ENCODE assay signal across 8 cellular contexts in genomic region chr18:63969965-63970802, GRCh38. TPM values are rescaled to one million over a fixed set of nuclear protein-coding genes. Genes with fewer than 3 reads are reported as not detected.
A peak's percentile ranks its signal among the peaks of the same experiment; 100 is the strongest.
DNase-seq lines count a peak whose midpoint lies in the region; ATAC-seq, FAIRE-seq and TF ChIP-seq lines count a peak whose summit lies in the region.

Gene SERPINB8, plus strand, starts transcription at chr18:63970081. Its CDS starts 8,228 bp downstream, at chr18:63978309.

- peaks cover 8% of the 10 kb centered on the region for H3K23me2 ChIP-seq in H1 (ENCODE audit: low read depth, low read length)

- POLR2A ChIA-PET in H1 (lab: Charles Lee; ENCODE audit: partially characterized antibody) = interaction anchor here (0.7 to 1.7 kb wide), 4 partner anchors 12 to 31 kb away, joined by 3 to 7 read pairs (median 4); no protein-coding TSS in a partner anchor

- no peaks in the 10 kb centered on the region for H3K9me3 ChIP-seq in BLaER1
- H3K9me3 ChIP-seq in H1 (ENCODE audit: insufficient read depth in 2 of 2, low read depth in 1 of 2, low read length in 1 of 2) = no peaks in the 10 kb centered on the region
- no peaks in the 10 kb centered on the region for H3K9me3 ChIP-seq in mesenchymal stem cell (ENCODE audit: control insufficient read depth, low read length)

- peak within 1 kb of the TSS; percentile 88 for H3K9ac ChIP-seq in BLaER1
- peak within 1 kb of the TSS; percentile 56 to 76 (median 73) for H3K9ac ChIP-seq in H1 (replicated peaks in 1 of 4; ENCODE audit: extremely low read depth in 1 of 4, low read depth in 3 of 4, low read length in 3 of 4)
- peak within 1 kb of the TSS; percentile 92 for H3K9ac ChIP-seq in mesenchymal stem cell (ENCODE audit: low read length)

- H3K18ac ChIP-seq in H1 (ENCODE audit: extremely low read depth, low read length) (peak within 1 kb of the TSS; percentile 83), mesenchymal stem cell (ENCODE audit: low read depth in 1 of 2, low read length in 2 of 2) (peak within 1 kb of the TSS; percentile 89 to 99)

- peak within 1 kb of the TSS; percentile 87 for H4K5ac ChIP-seq in H1 (ENCODE audit: insufficient read length, low read depth, low read length)

- H3K36me3 ChIP-seq in BLaER1 = no peaks in the 10 kb centered on the region
- H3K36me3 ChIP-seq in H1 (ENCODE audit: control insufficient read depth in 2 of 4, insufficient read depth in 4 of 4, low read length in 3 of 4) = no peaks in the 10 kb centered on the region
- H3K36me3 ChIP-seq in mesenchymal stem cell (ENCODE audit: control insufficient read depth in 1 of 2, insufficient read depth in 2 of 2, low read depth in 1 of 2, low read length in 2 of 2) = no peaks in the 10 kb centered on the region

- H2BK12ac ChIP-seq in H1 (ENCODE audit: low read depth, low read length) = peak within 1 kb of the TSS; percentile 43; the same call in 1 of the 2 replicates
- peak within 1 kb of the TSS in 1 of 2 experiments; percentile 57 for H2BK12ac ChIP-seq in mesenchymal stem cell (ENCODE audit: low read length in 2 of 2)

- no peak within 1 kb of the TSS for H3K14ac ChIP-seq in H1 (ENCODE audit: insufficient read length)
- H3K14ac ChIP-seq in mesenchymal stem cell (ENCODE audit: low read length in 2 of 2) = peak within 1 kb of the TSS in 1 of 2 experiments; percentile 99

- H3K56ac ChIP-seq in H1 (replicated peaks; ENCODE audit: insufficient read length, low read depth, low read length) = peak within 1 kb of the TSS; percentile 78

- CTCF ChIA-PET in H1 (lab: Charles Lee; ENCODE audit: partially characterized antibody) = interaction anchor here (0.6 kb wide), 1 partner anchor 34 kb away, joined by 3 read pairs; no protein-coding TSS in a partner anchor

- peak within 1 kb of the TSS; percentile 54 for H2BK5ac ChIP-seq in H1 (ENCODE audit: low read depth, low read length)
- H2BK5ac ChIP-seq in mesenchymal stem cell (ENCODE audit: low read depth, low read length, poor library complexity, severe bottlenecking) = peak within 1 kb of the TSS; percentile 57

- H3K27ac ChIP-seq in BLaER1 (peak within 1 kb of the TSS; percentile 90), H1 (ENCODE audit: low read depth, low read length) (peak within 1 kb of the TSS; percentile 56), mesenchymal stem cell (ENCODE audit: low read length, poor library complexity, severe bottlenecking) (peak within 1 kb of the TSS; percentile 91)

- H3K4me1 ChIP-seq in BLaER1 (peaks cover 30% of the 10 kb centered on the region), H1 (replicated peaks in 1 of 4; ENCODE audit: control insufficient read depth in 3 of 4, insufficient read depth in 4 of 4, low read length in 3 of 4) (peaks cover 2 to 5% (median 4%) of the 10 kb centered on the region in 4 experiments; a peak in 4 of 7 replicates), mesenchymal stem cell (ENCODE audit: control insufficient read depth, insufficient read depth, low read depth, low read length) (peaks cover 3% of the 10 kb centered on the region)

- no peak within 1 kb of the TSS for H3K23ac ChIP-seq in H1 (ENCODE audit: insufficient read length)
- no peak within 1 kb of the TSS for H3K23ac ChIP-seq in mesenchymal stem cell (ENCODE audit: low read length in 2 of 2)

- no peak for FAIRE-seq in H1 (lab: Jason Lieb, UNC)

- H2BK15ac ChIP-seq in H1 (ENCODE audit: low read length) (no peak within 1 kb of the TSS), mesenchymal stem cell (ENCODE audit: low read depth, poor library complexity, severe bottlenecking) (peak within 1 kb of the TSS; percentile 88)

- peak within 1 kb of the TSS; percentile 81; the same call in 1 of the 2 replicates for H4K8ac ChIP-seq in H1 (ENCODE audit: extremely low read depth, insufficient read depth, low read length)
- H4K8ac ChIP-seq in mesenchymal stem cell (ENCODE audit: low read length) = peak within 1 kb of the TSS; percentile 91

- H4K20me1 ChIP-seq in BLaER1 = no peaks in the 10 kb centered on the region
- peaks cover 0 to 2% of the 10 kb centered on the region in 2 experiments for H4K20me1 ChIP-seq in H1 (replicated peaks in 1 of 2; ENCODE audit: control insufficient read depth in 1 of 2, insufficient read depth in 2 of 2, low read length in 2 of 2)

- TF ChIP-seq POLR2A in H1 (IDR thresholded peaks at IDR 0.05; ENCODE audit: control extremely low read depth in 1 of 2, low read depth in 2 of 2, low read length in 2 of 2) = peak; percentile 75 to 92

- DNase-seq in NCI-H774 (lab: John Stamatoyannopoulos, UW) (peak; percentile 95), H1 (ENCODE audit: low read depth in 1 of 2, low spot score in 2 of 2) (peak; percentile 85 to 90), mesenchymal stem cell (peak; percentile 97)
- peak; percentile 47 to 67 (median 54) for DNase-seq in activated CD8-positive, alpha-beta memory T cell treated with anti-CD3 and anti-CD28 coated beads for 48 hours (ENCODE audit: low read depth in 2 of 3, low spot score in 2 of 3)
- DNase-seq in stimulated activated CD8-positive, alpha-beta memory T cell treated with anti-CD3 and anti-CD28 coated beads, Interleukin-12 subunit alpha, Interleukin-12 subunit beta, amount 100 ng/mL, for 24 hours (ENCODE audit: extremely low read depth) = peak; percentile 58

- no peak for TF ChIP-seq RAD21 in H1 (IDR thresholded peaks at IDR 0.05 in 1 of 2, conservative IDR thresholded peaks at IDR 0.05 in 1 of 2; ENCODE audit: low read depth in 2 of 2, low read length in 2 of 2)

- WGBS in H1 (ENCODE audit: extremely low coverage in 1 of 2, insufficient coverage in 1 of 2, insufficient read length in 1 of 2, insufficient replicate concordance in 2 of 2, low coverage in 1 of 2, low lambda C conversion rate in 2 of 2, missing lambda C conversion rate in 1 of 2), 2 experiments = 2% methylated on average over 42 of the region's 62 CpGs; no CpG with 5 or more reads in 1 of the 2 experiments
- 1% methylated on average over 47 of the region's 62 CpGs for WGBS in mesenchymal stem cell

- H2AK5ac ChIP-seq in H1 (ENCODE audit: low read depth, low read length) (no peak within 1 kb of the TSS), mesenchymal stem cell (ENCODE audit: low read length, severe bottlenecking) (peak within 1 kb of the TSS; percentile 9)

- H3K4ac ChIP-seq in H1 (replicated peaks; ENCODE audit: insufficient read length, low read depth, low read length) = no peak within 1 kb of the TSS
- peak within 1 kb of the TSS; percentile 85 to 96 for H3K4ac ChIP-seq in mesenchymal stem cell (ENCODE audit: low read depth in 1 of 2, low read length in 2 of 2)

- H3K79me1 ChIP-seq in H1 (ENCODE audit: low read depth, low read length) (no peaks in the 10 kb centered on the region), mesenchymal stem cell (replicated peaks; ENCODE audit: low read length, poor library complexity, severe bottlenecking) (peaks cover 6% of the 10 kb centered on the region)

- ATAC-seq in GM19395 (IDR thresholded peaks at IDR 0.05; ENCODE audit: unreplicated experiment) (peak; percentile 92), HG03558 (IDR thresholded peaks at IDR 0.05; ENCODE audit: extremely low read depth, unreplicated experiment) (peak; percentile 80)

- H3K27me3 ChIP-seq in BLaER1 (no peaks in the 10 kb centered on the region), H1 (replicated peaks in 1 of 4; ENCODE audit: control insufficient read depth in 3 of 4, extremely low read depth in 1 of 4, insufficient read depth in 3 of 4, low read length in 3 of 4) (peaks cover 8 to 21% (median 14%) of the 10 kb centered on the region in 4 experiments), mesenchymal stem cell (ENCODE audit: control insufficient read depth in 1 of 2, insufficient read depth in 1 of 2, low read length in 2 of 2) (no peaks in the 10 kb centered on the region)

- peak within 1 kb of the TSS; percentile 86 for H4K91ac ChIP-seq in H1 (replicated peaks; ENCODE audit: insufficient read length, low read length)
- peak within 1 kb of the TSS; percentile 77 for H4K91ac ChIP-seq in mesenchymal stem cell (ENCODE audit: low read length)

- TF ChIP-seq EP300 in H1 (IDR thresholded peaks at IDR 0.05; ENCODE audit: borderline replicate concordance in 1 of 2, low read depth in 2 of 2, low read length in 2 of 2) = no peak

- H3K4me2 ChIP-seq in BLaER1 = peak within 1 kb of the TSS; percentile 87
- H3K4me2 ChIP-seq in H1 (ENCODE audit: insufficient read depth in 1 of 2, low read depth in 2 of 2, low read length in 2 of 2) = peak within 1 kb of the TSS; percentile 90 to 97
- H3K4me2 ChIP-seq in mesenchymal stem cell (ENCODE audit: low read length, poor library complexity, severe bottlenecking) = peak within 1 kb of the TSS; percentile 81

- peak within 1 kb of the TSS; percentile 86 for H3K4me3 ChIP-seq in BLaER1
- H3K4me3 ChIP-seq in H1 (ENCODE audit: extremely low read depth in 1 of 4, insufficient read depth in 2 of 4, low read depth in 3 of 4, low read length in 4 of 4) = peak within 1 kb of the TSS; percentile 67 to 90 (median 76)
- H3K4me3 ChIP-seq in mesenchymal stem cell (ENCODE audit: insufficient read depth in 1 of 2, low read depth in 1 of 2, low read length in 2 of 2) = peak within 1 kb of the TSS; percentile 76 to 85

- no peak for TF ChIP-seq CTCF in H1 (IDR thresholded peaks at IDR 0.05; ENCODE audit: control extremely low read depth in 1 of 3, insufficient read depth in 1 of 3, low read depth in 1 of 3, low read length in 3 of 3)

- H2BK120ac ChIP-seq in H1 (replicated peaks; ENCODE audit: low read depth, low read length) = no peak within 1 kb of the TSS
- H2BK120ac ChIP-seq in mesenchymal stem cell (ENCODE audit: low read depth, low read length) = peak within 1 kb of the TSS; percentile 69

- no peak within 1 kb of the TSS for H2BK20ac ChIP-seq in H1 (ENCODE audit: low read length)

- H3K79me2 ChIP-seq in H1 (ENCODE audit: control insufficient read depth in 1 of 2, insufficient read depth in 2 of 2, low read length in 2 of 2) = no peaks in the 10 kb centered on the region

- peak within 1 kb of the TSS; percentile 79; the same call in 1 of the 2 replicates for H2AFZ ChIP-seq in H1 (ENCODE audit: low read length)
- peak within 1 kb of the TSS; percentile 100 for H2AFZ ChIP-seq in mesenchymal stem cell (ENCODE audit: low read depth, low read length)

TF ChIP-seq in H1, 55 proteins besides CTCF, POLR2A, EP300 and RAD21 (continues in another document):
- TF ChIP-seq CTBP2 (IDR thresholded peaks at IDR 0.05; ENCODE audit: borderline replicate concordance, insufficient read depth, insufficient read length, low read length) = no peak
- no peak for TF ChIP-seq BRCA1 (IDR thresholded peaks at IDR 0.05; ENCODE audit: low read depth, low read length)
- TF ChIP-seq TCF12 (IDR thresholded peaks at IDR 0.05; ENCODE audit: low read depth, low read length) = 0 out of 2 replicates have a peak, but pooled peaks have one; percentile 11

RNA-seq across cellular contexts. Expression of gene SERPINB8, which starts in this region (rescaled TPM):
- total RNA-seq in H1 (2021; fragmentation: NEBNext Ultra II Directional; extraction: Animal tissue kit (Norgen Biotek cat#: 25700)) = 0.50 and 1.2 TPM in 2 replicates
- polyA plus RNA-seq in H1 (2011; rRNA removed) = 0.27 and 0.42 TPM in 2 replicates
- polyA plus RNA-seq in H1 (2011; cell fraction: cytosol; rRNA removed) = 0.52 TPM
- 0.43 TPM for polyA plus RNA-seq in H1 (2011; cell fraction: nucleus; rRNA removed)
- polyA plus RNA-seq in H1 (2012, experiment 1 of 2) = 0.28 to 0.46 TPM (median 0.37 TPM) in 4 replicates
- not detected for polyA plus RNA-seq in H1 (2012, experiment 2 of 2)
- polyA plus RNA-seq in H1 (2013, experiment 1 of 2) = 0.65 TPM
- polyA plus RNA-seq in H1 (2013, experiment 2 of 2) = 0.77 TPM
- 0.24 and 0.47 TPM in 2 replicates for polyA minus RNA-seq in H1 (2011; rRNA and poly(A)+ RNA removed)
- 0.44 TPM for polyA minus RNA-seq in H1 (2011; cell fraction: cytosol; rRNA and poly(A)+ RNA removed)
- polyA minus RNA-seq in H1 (2011; cell fraction: nucleus; rRNA and poly(A)+ RNA removed) = 1.4 TPM
- polyA plus RNA-seq in mesenchymal stem cell (2013, experiment 1 of 2) = 26.8 TPM
- 28.5 TPM for polyA plus RNA-seq in mesenchymal stem cell (2013, experiment 2 of 2)

Comparison
In these comparisons a context has a peak if more than half of its experiments do, and no peak if none do; other contexts are left out.
1. Peak in every context shown above with its lines: DNase-seq, ATAC-seq, H3K4me3 ChIP-seq and H3K27ac ChIP-seq.